17 cellular contexts compared by ENCODE assay signal in the genomic region with DNA sequence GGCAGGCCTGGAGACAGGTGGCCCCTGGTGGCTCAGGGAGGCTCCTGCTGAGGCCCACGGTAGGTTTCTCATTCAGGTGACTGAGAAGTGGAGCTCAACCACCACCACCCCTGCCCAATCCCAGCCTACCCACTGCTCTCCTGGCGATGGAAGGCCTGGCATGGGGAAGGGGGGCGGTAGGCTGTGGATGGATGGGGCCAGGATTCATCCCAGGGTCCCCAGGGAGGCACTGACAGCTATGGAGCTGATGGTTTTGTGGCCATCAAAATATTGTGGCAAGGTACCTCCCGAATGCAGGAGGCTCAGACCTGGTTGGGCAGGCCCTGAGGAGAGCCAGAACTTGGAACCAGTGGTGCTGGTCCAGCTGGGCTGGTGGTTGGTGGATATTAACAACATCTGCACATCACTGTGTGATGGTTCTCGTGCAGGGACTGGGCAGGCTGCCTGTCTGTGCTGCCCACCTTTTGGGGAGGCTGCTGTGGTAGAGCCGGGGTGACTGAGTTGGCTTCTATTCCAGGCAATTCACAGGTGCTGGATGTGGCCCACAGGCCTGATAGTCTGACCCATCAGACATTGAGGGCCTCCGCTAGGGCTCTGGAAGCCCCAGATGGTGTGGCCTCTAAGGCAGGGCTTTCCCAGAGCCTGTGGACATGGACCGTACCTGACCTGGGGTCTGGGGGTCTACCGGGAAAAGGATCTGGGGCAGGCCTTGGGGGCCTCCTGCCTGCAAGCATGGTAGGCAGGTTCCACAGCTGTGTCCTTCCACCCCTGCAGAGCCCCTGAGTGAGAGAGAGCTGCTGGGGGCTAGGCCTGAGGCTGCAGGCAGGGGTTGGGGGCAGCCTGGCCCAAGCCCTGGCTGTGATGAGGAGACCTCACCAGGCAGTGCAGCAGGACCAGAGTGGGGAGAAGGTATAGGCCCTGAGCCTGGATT. TPM values are rescaled to one million over a fixed set of nuclear protein-coding genes. Genes with fewer than 3 reads are reported as not detected.
DNase-seq lines count a peak whose midpoint lies in the region; ATAC-seq and TF ChIP-seq lines count a peak whose summit lies in the region.
"Had no signal": no experiment of that assay in that cellular context is flagged by ENCODE, and none has a peak within 500 bp of the region (broad histone marks: within the 10 kb centered on the region; RNA-seq: fewer than 3 reads in every experiment).

No MANE protein-coding gene starts in this region.

- no peaks in the 10 kb centered on the region for H3K27me3 ChIP-seq in GM23248 (replicated peaks; ENCODE audit: insufficient read depth)
- H3K27me3 ChIP-seq in right cardiac atrium (ENCODE audit: control insufficient read depth, insufficient read depth): no peaks in the 10 kb centered on the region
- H3K27me3 ChIP-seq in stomach: no peaks in the 10 kb centered on the region

- H3K9me3 ChIP-seq in GM23248 (ENCODE audit: low read depth) (no peaks in the 10 kb centered on the region), right cardiac atrium (ENCODE audit: control insufficient read depth, low read length) (no peaks in the 10 kb centered on the region), stomach (no peaks in the 10 kb centered on the region)

- TF ChIP-seq POLR2A in stomach (IDR thresholded peaks at IDR 0.05) (no peak), erythroblast (IDR thresholded peaks at IDR 0.05; ENCODE audit: low read length) (no peak)

- H3K9me2 ChIP-seq in GM23248 (ENCODE audit: insufficient read depth): no peaks in the 10 kb centered on the region

- WGBS in GM23248 (ENCODE audit: low coverage in 1 of 2, low lambda C conversion rate in 2 of 2, missing lambda C conversion rate in 2 of 2), 2 experiments: 63 to 65% methylated on average over 9 of the region's 9 CpGs
- WGBS in right cardiac atrium: 84% methylated on average over 9 of the region's 9 CpGs
- WGBS in stomach, 5 donors: 79 to 84% (median 81%) methylated on average over 4 to 9 of the region's 9 CpGs

- ATAC-seq in right cardiac atrium: no peak
- no peak for ATAC-seq in GM18861 (IDR thresholded peaks at IDR 0.05; ENCODE audit: unreplicated experiment)
- ATAC-seq: activated CD4-positive, CD25-positive, alpha-beta regulatory T cell treated with anti-CD3 and anti-CD28 coated beads, Interleukin-2, amount 50 U/mL, for 24 hours; activated CD8-positive, alpha-beta memory T cell treated with anti-CD3 and anti-CD28 coated beads, Interleukin-2, amount 10 ng/mL, durations not matched to agents 7 days and 5 days; K562 had no signal

- H4K20me1 ChIP-seq in GM23248 (ENCODE audit: insufficient read depth): no peaks in the 10 kb centered on the region

- no peak for TF ChIP-seq EP300 in stomach (IDR thresholded peaks at IDR 0.05)

- no peak overlapping the region for H3K4me2 ChIP-seq in GM23248 (ENCODE audit: unreplicated experiment)
- H3K4me2 ChIP-seq: smooth muscle cell had no signal

- peaks cover 6% of the 10 kb centered on the region for H3F3A ChIP-seq in GM23248 (ENCODE audit: insufficient read depth)

- in situ Hi-C loops in GM23248 (cut with MboI): no loop called here

- DNase-seq in GM23248 (no peak), right cardiac atrium (peak in 1 of 3 donors; percentile 43), stomach (no peak), erythroblast (lab: John Stamatoyannopoulos, UW) (no peak), DMS114 treated with DMSO at 0.1 percent for 48 hours (lab: John Stamatoyannopoulos, UW; ENCODE audit: unreplicated experiment) (no peak)
- DNase-seq: activated CD8-positive, alpha-beta memory T cell treated with anti-CD3 and anti-CD28 coated beads, Interleukin-2, amount 10 ng/mL, durations not matched to agents 7 days and 5 days; DMS153; NCI-H1092; NCI-H2171 had no signal

- no peaks in the 10 kb centered on the region for H3K36me3 ChIP-seq in GM23248 (ENCODE audit: low read depth)
- peaks cover 11 to 46% (median 36%) of the 10 kb centered on the region in 4 donors for H3K36me3 ChIP-seq in stomach

- peak overlapping the region; percentile 84 for H3K27ac ChIP-seq in GM23248
- H3K27ac ChIP-seq in angular gyrus (ENCODE audit: low read depth, low read length): peak overlapping the region; percentile 90
- peak overlapping the region; percentile 7 for H3K27ac ChIP-seq in right cardiac atrium (ENCODE audit: low read length)
- peak overlapping the region; percentile 9 to 94 (median 91) for H3K27ac ChIP-seq in stomach

- H3K79me2 ChIP-seq in GM23248 (ENCODE audit: insufficient read depth): peaks cover 48% of the 10 kb centered on the region

- intact Hi-C loops in right cardiac atrium (cut with DNase I) (loop anchor here in 3 of 4 donors (5.0 to 10.0 kb wide), 3 partner anchors 52 to 88 kb away; a partner anchor contains a TSS), stomach (cut with DNase I; ENCODE audit: low total_unique reads) (loop anchor here (10.0 kb wide), 1 partner anchor 88 kb away; no protein-coding TSS in a partner anchor)

- H3K4me3 ChIP-seq in GM23248 (no peak overlapping the region), right cardiac atrium (ENCODE audit: low read length) (no peak overlapping the region), stomach (no peak overlapping the region)
- H3K4me3 ChIP-seq: K562, smooth muscle cell had no signal

- TF ChIP-seq CTCF in stomach (IDR thresholded peaks at IDR 0.05): no peak

- peaks cover 34% of the 10 kb centered on the region for H3K4me1 ChIP-seq in GM23248 (ENCODE audit: insufficient read depth)
- peaks cover 10% of the 10 kb centered on the region for H3K4me1 ChIP-seq in right cardiac atrium (ENCODE audit: control insufficient read depth, insufficient read depth, low read length)
- H3K4me1 ChIP-seq in stomach: peaks cover 38 to 78% (median 57%) of the 10 kb centered on the region in 4 donors

- H2AFZ ChIP-seq in GM23248: no peak overlapping the region

- H3K9ac ChIP-seq in GM23248: peak overlapping the region; percentile 97

RNA-seq across cellular contexts. Expression of a gene that starts 3.4 kb away (rescaled TPM):
- 65.4 and 72.8 TPM in 2 replicates for total RNA-seq in GM23248 (2014; rRNA removed; shearing (Covaris generic))
- polyA plus RNA-seq in GM23248 (2016; fragmentation: Nextera tagmentation; extraction: Ambion mirVana) (5.2 TPM in 2 replicates), right cardiac atrium (99.5 TPM), stomach (10 to 100 TPM; 10.4 to 40.0 (median 32.1) TPM)
- total RNA-seq in right cardiac atrium (100 to 1,000 TPM; 100 to 141 (median 118) TPM), stomach (10 to 100 TPM; 10.1 to 40.3 (median 19.6) TPM)

RNA-seq across cellular contexts. Expression of a gene that starts 28.4 kb away (rescaled TPM):
- total RNA-seq in GM23248 (2014; rRNA removed; shearing (Covaris generic)): not detected in 2 replicates
- polyA plus RNA-seq in GM23248 (2016; fragmentation: Nextera tagmentation; extraction: Ambion mirVana) (not detected in 2 replicates), right cardiac atrium (0.29 TPM), stomach (1 to 10 TPM in 1 of 3 donors, under 1 TPM in 1, not detected in 1; 0.05 to 2.0 TPM)
- total RNA-seq in right cardiac atrium (1 to 10 TPM in 1 of 4 donors, under 1 TPM in 3; 0.09 to 1.6 (median 0.40) TPM), stomach (under 1 TPM in 1 of 5 donors, not detected in 4; 0.18 TPM)
- total RNA-seq: activated CD8-positive, alpha-beta memory T cell treated with anti-CD3 and anti-CD28 coated beads, Interleukin-2, amount 10 ng/mL, durations not matched to agents 7 days and 5 days; K562; RPMI7951; smooth muscle cell; T-helper 1 cell treated with Interleukin-12 subunit alpha and Interleukin-12 subunit beta and Interleukin-4 antibody, amounts not matched to agents 30 ng/mL and 1 ng/mL, for 36 hours had no signal
- polyA plus RNA-seq: BJ, K562, smooth muscle cell had no signal

RNA-seq across cellular contexts. Expression of a gene that starts 45.7 kb away (rescaled TPM):
- not detected in 2 replicates for total RNA-seq in GM23248 (2014; rRNA removed; shearing (Covaris generic))
- polyA plus RNA-seq in GM23248 (2016; fragmentation: Nextera tagmentation; extraction: Ambion mirVana) (not detected in 2 replicates), right cardiac atrium (622 TPM), stomach (1 to 10 TPM in 1 of 3 donors, under 1 TPM in 2; 0.81 to 6.9 (median 0.90) TPM)
- total RNA-seq in right cardiac atrium (100 to 1,000 TPM; 480 to 768 (median 570) TPM), stomach (not detected)
- total RNA-seq: activated CD8-positive, alpha-beta memory T cell treated with anti-CD3 and anti-CD28 coated beads, Interleukin-2, amount 10 ng/mL, durations not matched to agents 7 days and 5 days; K562; RPMI7951; smooth muscle cell; T-helper 1 cell treated with Interleukin-12 subunit alpha and Interleukin-12 subunit beta and Interleukin-4 antibody, amounts not matched to agents 30 ng/mL and 1 ng/mL, for 36 hours had no signal
- polyA plus RNA-seq: BJ, K562, smooth muscle cell had no signal

RNA-seq across cellular contexts. Expression of a gene that starts 56.5 kb away (rescaled TPM):
- total RNA-seq in GM23248 (2014; rRNA removed; shearing (Covaris generic)): 26.0 and 41.9 TPM in 2 replicates
- polyA plus RNA-seq in GM23248 (2016; fragmentation: Nextera tagmentation; extraction: Ambion mirVana) (25.8 and 32.6 TPM in 2 replicates), right cardiac atrium (22.6 TPM), stomach (10 to 100 TPM in 1 of 3 donors, 1 to 10 TPM in 2; 3.8 to 20.0 (median 6.4) TPM)
- total RNA-seq in right cardiac atrium (10 to 100 TPM; 27.7 to 35.8 (median 29.5) TPM), stomach (100 to 1,000 TPM in 4 of 5 donors, 10 to 100 TPM in 1; 76.5 to 488 (median 141) TPM)

Comparison
In these comparisons a context has a peak if more than half of its experiments do, and no peak if none do; other contexts are left out.
1. H3K27ac ChIP-seq: peak in every context shown above with its lines; median percentile 91 in stomach; 90 in angular gyrus; 84 in GM23248; 7 in right cardiac atrium.
2. RNA of a gene that starts 45.7 kb away (total RNA-seq): 480 to 768 TPM in right cardiac atrium; not detected in GM23248 and not detected in stomach; every median in the first group is over 100 times any median in the second.